21 cellular contexts compared by ENCODE assay signal in the genomic region with DNA sequence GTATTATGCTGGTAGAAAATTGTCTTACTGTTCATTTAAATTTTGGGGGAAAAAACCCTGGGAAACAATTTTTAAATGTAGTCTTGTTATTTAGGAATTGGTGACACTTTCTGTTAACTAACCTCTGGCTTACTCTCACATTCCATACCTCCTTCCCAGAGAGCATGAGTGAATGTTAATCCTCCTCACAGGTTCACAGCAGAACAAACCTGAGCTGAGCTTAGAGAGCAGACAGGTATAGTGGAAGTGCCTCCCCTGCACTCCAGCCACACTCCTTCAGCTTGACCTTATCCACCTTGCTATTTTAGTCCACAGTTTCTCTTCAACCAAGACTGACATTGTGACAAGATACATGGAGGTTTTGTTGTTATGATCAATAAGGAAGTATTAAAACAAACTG.
"Had no signal": no experiment of that assay in that cellular context is flagged by ENCODE, and none has a peak within 500 bp of the region (broad histone marks: within the 10 kb centered on the region; RNA-seq: fewer than 3 reads in every experiment).

No MANE protein-coding gene starts in this region.

- H3K27me3 ChIP-seq: ascending aorta, brain microvascular endothelial cell, neutrophil, ovary, vagina had no signal

- DNase-seq: activated B cell treated with CpG ODN at 0.5 μM for 24 hours; activated CD4-positive, alpha-beta T cell treated with anti-CD3 and anti-CD28 coated beads for 36 hours; activated CD4-positive, alpha-beta T cell treated with anti-CD3 and anti-CD28 coated beads, Interleukin-2, amount 50 U/mL, for 4 hours; activated CD8-positive, alpha-beta memory T cell treated with anti-CD3 and anti-CD28 coated beads for 24 hours; activated CD8-positive, alpha-beta memory T cell treated with anti-CD3 and anti-CD28 coated beads, Interleukin-2, amount 50 U/mL, for 4 hours; activated T-cell treated with anti-CD3 and anti-CD28 coated beads, Interleukin-2, amount 50 U/mL, for 24 hours; brain microvascular endothelial cell; caudate nucleus; effector CD4-positive, alpha-beta T cell; foreskin melanocyte; left ventricle myocardium superior; mammary epithelial cell; midbrain; ovary; stimulated activated CD4-positive, alpha-beta T cell treated with anti-CD3 and anti-CD28 coated beads, Interleukin-2, amount 100 ng/mL, for 48 hours; stimulated activated naive CD4-positive, alpha-beta T cell treated with Interleukin-2 at 50 U/mL for 16 hours had no signal

- H3K36me3 ChIP-seq: ascending aorta, brain microvascular endothelial cell, neutrophil, ovary, prostate gland, thoracic aorta, vagina had no signal

- H3K4me1 ChIP-seq: ascending aorta, prostate gland, vagina had no signal

- H3K9me3 ChIP-seq: ascending aorta, neutrophil, ovary, prostate gland, thoracic aorta, vagina had no signal

- H3K27ac ChIP-seq: ascending aorta, brain microvascular endothelial cell, neutrophil, ovary, prostate gland, thoracic aorta, vagina had no signal

- H3K4me3 ChIP-seq: ascending aorta, ovary, prostate gland, thoracic aorta, vagina had no signal
